ENCODE assay signal across 15 cellular contexts in the genomic region with DNA sequence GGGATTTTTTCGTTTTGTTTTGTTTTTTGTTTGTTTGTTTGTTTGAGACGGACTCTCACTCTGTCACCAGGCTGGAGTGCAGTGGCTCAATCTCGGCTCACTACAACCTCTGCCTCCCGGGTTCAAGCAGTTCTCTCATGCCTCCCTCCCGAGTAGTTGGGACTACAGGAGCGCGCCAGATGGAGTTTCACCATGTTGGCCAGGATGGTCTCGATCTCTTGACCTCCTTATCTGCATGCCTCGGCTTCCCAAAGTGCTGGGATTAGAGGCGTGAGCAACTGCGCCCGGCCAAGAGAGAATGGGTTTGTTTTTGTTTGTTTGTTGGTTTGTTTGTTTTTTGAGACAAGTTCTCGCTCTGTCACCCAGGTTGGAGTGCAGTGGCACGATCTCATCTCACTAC. TPM values are rescaled to one million over a fixed set of nuclear protein-coding genes. Genes with fewer than 3 reads are reported as not detected.
"Had no signal": no experiment of that assay in that cellular context is flagged by ENCODE, and none has a peak within 500 bp of the region (broad histone marks: within the 10 kb centered on the region; RNA-seq: fewer than 3 reads in every experiment).

No MANE protein-coding gene starts in this region.

RNA-seq across cellular contexts. Expression of gene PGLYRP4, which starts 1.6 kb away (rescaled TPM):
- total RNA-seq: activated B cell treated with CpG ODN at 0.5 μM for 24 hours; activated CD4-positive, alpha-beta memory T cell treated with anti-CD3 and anti-CD28 coated beads for 36 hours; activated T-cell treated with anti-CD3 and anti-CD28 coated beads, Interleukin-2, amount 50 U/mL, for 4 hours; astrocyte; bronchial epithelial cell; chondrocyte; dermis microvascular lymphatic vessel endothelial cell; fibroblast of lung; fibroblast of villous mesenchyme; gastroesophageal sphincter; glomerular endothelial cell; heart right ventricle; T-cell; T-helper 2 cell treated with Interferon-gamma antibody and Interleukin-4, amounts not matched to agents 100 ng/mL and 5 ng/mL, for 36 hours had no signal

RNA-seq across cellular contexts. Expression of gene S100A9, which starts 10.6 kb away (rescaled TPM):
- total RNA-seq: activated CD4-positive, alpha-beta memory T cell treated with anti-CD3 and anti-CD28 coated beads for 36 hours; chondrocyte; fibroblast of lung; fibroblast of villous mesenchyme; glomerular endothelial cell; T-helper 2 cell treated with Interferon-gamma antibody and Interleukin-4, amounts not matched to agents 100 ng/mL and 5 ng/mL, for 36 hours had no signal

RNA-seq across cellular contexts. Expression of gene S100A12, which starts 28.4 kb away (rescaled TPM):
- total RNA-seq: activated B cell treated with CpG ODN at 0.5 μM for 24 hours; activated CD4-positive, alpha-beta memory T cell treated with anti-CD3 and anti-CD28 coated beads for 36 hours; activated T-cell treated with anti-CD3 and anti-CD28 coated beads, Interleukin-2, amount 50 U/mL, for 4 hours; activated T-helper 17 cell treated with anti-CD3 and anti-CD28 coated beads, Interleukin-2, amount 50 U/mL, for 72 hours; astrocyte; bronchial epithelial cell; chondrocyte; dermis microvascular lymphatic vessel endothelial cell; fibroblast of lung; fibroblast of villous mesenchyme; glomerular endothelial cell; T-helper 2 cell treated with Interferon-gamma antibody and Interleukin-4, amounts not matched to agents 100 ng/mL and 5 ng/mL, for 36 hours had no signal

RNA-seq across cellular contexts. Expression of gene PGLYRP3, which starts 34.3 kb away (rescaled TPM):
- total RNA-seq: activated B cell treated with CpG ODN at 0.5 μM for 24 hours; activated CD4-positive, alpha-beta memory T cell treated with anti-CD3 and anti-CD28 coated beads for 36 hours; activated T-cell treated with anti-CD3 and anti-CD28 coated beads, Interleukin-2, amount 50 U/mL, for 4 hours; activated T-helper 17 cell treated with anti-CD3 and anti-CD28 coated beads, Interleukin-2, amount 50 U/mL, for 72 hours; astrocyte; chondrocyte; dermis microvascular lymphatic vessel endothelial cell; fibroblast of lung; fibroblast of villous mesenchyme; glomerular endothelial cell; heart right ventricle; T-cell; T-helper 2 cell treated with Interferon-gamma antibody and Interleukin-4, amounts not matched to agents 100 ng/mL and 5 ng/mL, for 36 hours had no signal

RNA-seq across cellular contexts. Expression of gene S100A8, which starts 43.8 kb away (rescaled TPM):
- total RNA-seq: activated B cell treated with CpG ODN at 0.5 μM for 24 hours; activated CD4-positive, alpha-beta memory T cell treated with anti-CD3 and anti-CD28 coated beads for 36 hours; activated T-cell treated with anti-CD3 and anti-CD28 coated beads, Interleukin-2, amount 50 U/mL, for 4 hours; activated T-helper 17 cell treated with anti-CD3 and anti-CD28 coated beads, Interleukin-2, amount 50 U/mL, for 72 hours; astrocyte; chondrocyte; dermis microvascular lymphatic vessel endothelial cell; fibroblast of lung; fibroblast of villous mesenchyme; glomerular endothelial cell; T-helper 2 cell treated with Interferon-gamma antibody and Interleukin-4, amounts not matched to agents 100 ng/mL and 5 ng/mL, for 36 hours had no signal
